1 cellular context compared by ENCODE assay signal in the genomic region with DNA sequence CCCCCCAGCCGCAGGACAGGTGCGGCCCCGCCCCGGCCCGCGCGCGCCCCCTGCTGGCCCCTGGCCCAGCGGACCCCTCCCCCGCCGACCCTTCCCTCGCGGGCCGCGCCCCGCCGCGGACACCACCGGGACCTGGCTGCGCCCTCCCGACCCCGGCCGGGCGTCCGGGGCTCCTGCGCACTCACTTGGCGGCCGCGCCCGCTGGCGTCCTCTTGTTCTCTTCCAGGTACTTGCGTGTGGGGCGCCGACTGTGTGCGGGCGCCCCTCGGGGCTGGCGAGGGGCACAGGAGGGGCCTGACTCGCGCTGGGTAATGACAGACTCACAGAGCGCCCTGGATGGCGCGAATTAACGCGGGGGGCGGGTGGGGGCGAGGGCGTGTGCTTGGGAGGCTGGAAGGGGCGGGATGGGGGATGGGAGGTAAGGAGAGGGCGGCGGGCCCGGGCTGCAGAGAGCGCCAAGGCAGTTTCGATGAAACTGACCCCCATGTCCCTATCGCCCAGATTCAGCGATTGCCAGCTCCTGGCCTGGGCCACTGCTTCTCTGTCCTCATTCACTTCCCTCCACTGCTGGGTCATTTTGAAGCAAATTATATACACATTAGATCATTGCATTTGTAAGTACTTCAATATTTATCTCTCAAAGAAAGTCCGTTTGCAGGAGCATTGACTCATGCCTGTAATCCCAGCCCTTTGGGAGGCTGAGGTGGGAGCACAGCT.
A peak's percentile ranks its signal among the peaks of the same experiment; 100 is the strongest.
TF ChIP-seq lines count a peak whose summit lies in the region.

No MANE protein-coding gene starts in this region.

TF ChIP-seq in K562, 482 proteins besides CTCF, POLR2A, EP300 and RAD21 (continued from another document and continues in another):
- TF ChIP-seq CBX2 (IDR thresholded peaks at IDR 0.05; ENCODE audit: insufficient read depth, low read length, poor library complexity, severe bottlenecking) (no peak), RUNX1 (IDR thresholded peaks at IDR 0.05; ENCODE audit: low read depth) (no peak), RCOR1 (IDR thresholded peaks at IDR 0.05; ENCODE audit: borderline replicate concordance in 1 of 2, low read depth in 2 of 2, low read length in 2 of 2) (no peak), TOE1 (IDR thresholded peaks at IDR 0.05; ENCODE audit: borderline replicate concordance) (no peak), TOE1 (CRISPR knock-in tag; IDR thresholded peaks at IDR 0.05; ENCODE audit: borderline replicate concordance, low read depth) (no peak), ZNF232 (CRISPR knock-in tag; IDR thresholded peaks at IDR 0.05) (no peak), ZNF282 (CRISPR knock-in tag; IDR thresholded peaks at IDR 0.05) (no peak), ZNF830 (CRISPR knock-in tag; IDR thresholded peaks at IDR 0.05) (no peak), FOSL1 (tag; conservative IDR thresholded peaks at IDR 0.05) (0 out of 2 replicates have a peak, but pooled peaks have one; percentile 14), NFE2 (IDR thresholded peaks at IDR 0.05; ENCODE audit: low read depth) (no peak), POLR2AphosphoS5 (IDR thresholded peaks at IDR 0.05; ENCODE audit: control insufficient read depth, insufficient read depth, low read depth, low read length) (0 out of 2 replicates have a peak, but pooled peaks have one; percentile 17), RBM39 (optimal IDR thresholded peaks at IDR 0.05; ENCODE audit: low read depth, low read length) (no peak), HMG20B (CRISPR knock-in tag; IDR thresholded peaks at IDR 0.05) (no peak), ZBTB49 (CRISPR knock-in tag; IDR thresholded peaks at IDR 0.05; ENCODE audit: borderline replicate concordance) (no peak), PHF8 (IDR thresholded peaks at IDR 0.05; ENCODE audit: borderline replicate concordance, low read length) (peak; percentile 55; the same call in 1 of the 2 replicates), CCNT2 (IDR thresholded peaks at IDR 0.05; ENCODE audit: borderline replicate concordance, extremely low read depth, insufficient read length, low read depth, low read length) (peak; percentile 52), NONO (IDR thresholded peaks at IDR 0.05; ENCODE audit: low read depth in 2 of 2, low read length in 1 of 2) (peak in 1 of 2 experiments; percentile 39; a peak in 1 of 4 replicates), KDM2B (CRISPR knock-in tag; IDR thresholded peaks at IDR 0.05) (no peak), ZBTB34 (CRISPR knock-in tag; IDR thresholded peaks at IDR 0.05) (no peak), DPF2 (IDR thresholded peaks at IDR 0.05) (no peak), PTRF (tag; IDR thresholded peaks at IDR 0.05) (no peak), SMARCE1 (IDR thresholded peaks at IDR 0.05) (no peak), MEIS2 (IDR thresholded peaks at IDR 0.05; ENCODE audit: partially characterized antibody) (no peak), IFI16 (CRISPR knock-in tag; IDR thresholded peaks at IDR 0.05) (no peak), ZBTB40 (IDR thresholded peaks at IDR 0.05) (no peak), ZBTB40 (CRISPR knock-in tag; IDR thresholded peaks at IDR 0.05) (no peak), GABPB2 (CRISPR knock-in tag; conservative IDR thresholded peaks at IDR 0.05) (no peak), CTBP1 (IDR thresholded peaks at IDR 0.05; ENCODE audit: borderline replicate concordance) (peak; percentile 38; the same call in 1 of the 2 replicates)
- TF ChIP-seq, protein P1, sequence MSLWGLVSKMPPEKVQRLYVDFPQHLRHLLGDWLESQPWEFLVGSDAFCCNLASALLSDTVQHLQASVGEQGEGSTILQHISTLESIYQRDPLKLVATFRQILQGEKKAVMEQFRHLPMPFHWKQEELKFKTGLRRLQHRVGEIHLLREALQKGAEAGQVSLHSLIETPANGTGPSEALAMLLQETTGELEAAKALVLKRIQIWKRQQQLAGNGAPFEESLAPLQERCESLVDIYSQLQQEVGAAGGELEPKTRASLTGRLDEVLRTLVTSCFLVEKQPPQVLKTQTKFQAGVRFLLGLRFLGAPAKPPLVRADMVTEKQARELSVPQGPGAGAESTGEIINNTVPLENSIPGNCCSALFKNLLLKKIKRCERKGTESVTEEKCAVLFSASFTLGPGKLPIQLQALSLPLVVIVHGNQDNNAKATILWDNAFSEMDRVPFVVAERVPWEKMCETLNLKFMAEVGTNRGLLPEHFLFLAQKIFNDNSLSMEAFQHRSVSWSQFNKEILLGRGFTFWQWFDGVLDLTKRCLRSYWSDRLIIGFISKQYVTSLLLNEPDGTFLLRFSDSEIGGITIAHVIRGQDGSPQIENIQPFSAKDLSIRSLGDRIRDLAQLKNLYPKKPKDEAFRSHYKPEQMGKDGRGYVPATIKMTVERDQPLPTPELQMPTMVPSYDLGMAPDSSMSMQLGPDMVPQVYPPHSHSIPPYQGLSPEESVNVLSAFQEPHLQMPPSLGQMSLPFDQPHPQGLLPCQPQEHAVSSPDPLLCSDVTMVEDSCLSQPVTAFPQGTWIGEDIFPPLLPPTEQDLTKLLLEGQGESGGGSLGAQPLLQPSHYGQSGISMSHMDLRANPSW (CRISPR knock-in tag; IDR thresholded peaks at IDR 0.05): no peak
- TF ChIP-seq, protein P2, sequence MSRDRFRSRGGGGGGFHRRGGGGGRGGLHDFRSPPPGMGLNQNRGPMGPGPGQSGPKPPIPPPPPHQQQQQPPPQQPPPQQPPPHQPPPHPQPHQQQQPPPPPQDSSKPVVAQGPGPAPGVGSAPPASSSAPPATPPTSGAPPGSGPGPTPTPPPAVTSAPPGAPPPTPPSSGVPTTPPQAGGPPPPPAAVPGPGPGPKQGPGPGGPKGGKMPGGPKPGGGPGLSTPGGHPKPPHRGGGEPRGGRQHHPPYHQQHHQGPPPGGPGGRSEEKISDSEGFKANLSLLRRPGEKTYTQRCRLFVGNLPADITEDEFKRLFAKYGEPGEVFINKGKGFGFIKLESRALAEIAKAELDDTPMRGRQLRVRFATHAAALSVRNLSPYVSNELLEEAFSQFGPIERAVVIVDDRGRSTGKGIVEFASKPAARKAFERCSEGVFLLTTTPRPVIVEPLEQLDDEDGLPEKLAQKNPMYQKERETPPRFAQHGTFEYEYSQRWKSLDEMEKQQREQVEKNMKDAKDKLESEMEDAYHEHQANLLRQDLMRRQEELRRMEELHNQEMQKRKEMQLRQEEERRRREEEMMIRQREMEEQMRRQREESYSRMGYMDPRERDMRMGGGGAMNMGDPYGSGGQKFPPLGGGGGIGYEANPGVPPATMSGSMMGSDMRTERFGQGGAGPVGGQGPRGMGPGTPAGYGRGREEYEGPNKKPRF (IDR thresholded peaks at IDR 0.05; ENCODE audit: low read depth, low read length): no peak
- TF ChIP-seq, protein P3, sequence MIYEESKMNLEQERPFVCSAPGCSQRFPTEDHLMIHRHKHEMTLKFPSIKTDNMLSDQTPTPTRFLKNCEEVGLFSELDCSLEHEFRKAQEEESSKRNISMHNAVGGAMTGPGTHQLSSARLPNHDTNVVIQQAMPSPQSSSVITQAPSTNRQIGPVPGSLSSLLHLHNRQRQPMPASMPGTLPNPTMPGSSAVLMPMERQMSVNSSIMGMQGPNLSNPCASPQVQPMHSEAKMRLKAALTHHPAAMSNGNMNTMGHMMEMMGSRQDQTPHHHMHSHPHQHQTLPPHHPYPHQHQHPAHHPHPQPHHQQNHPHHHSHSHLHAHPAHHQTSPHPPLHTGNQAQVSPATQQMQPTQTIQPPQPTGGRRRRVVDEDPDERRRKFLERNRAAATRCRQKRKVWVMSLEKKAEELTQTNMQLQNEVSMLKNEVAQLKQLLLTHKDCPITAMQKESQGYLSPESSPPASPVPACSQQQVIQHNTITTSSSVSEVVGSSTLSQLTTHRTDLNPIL (CRISPR knock-in tag; IDR thresholded peaks at IDR 0.05): no peak
- TF ChIP-seq, protein P4, sequence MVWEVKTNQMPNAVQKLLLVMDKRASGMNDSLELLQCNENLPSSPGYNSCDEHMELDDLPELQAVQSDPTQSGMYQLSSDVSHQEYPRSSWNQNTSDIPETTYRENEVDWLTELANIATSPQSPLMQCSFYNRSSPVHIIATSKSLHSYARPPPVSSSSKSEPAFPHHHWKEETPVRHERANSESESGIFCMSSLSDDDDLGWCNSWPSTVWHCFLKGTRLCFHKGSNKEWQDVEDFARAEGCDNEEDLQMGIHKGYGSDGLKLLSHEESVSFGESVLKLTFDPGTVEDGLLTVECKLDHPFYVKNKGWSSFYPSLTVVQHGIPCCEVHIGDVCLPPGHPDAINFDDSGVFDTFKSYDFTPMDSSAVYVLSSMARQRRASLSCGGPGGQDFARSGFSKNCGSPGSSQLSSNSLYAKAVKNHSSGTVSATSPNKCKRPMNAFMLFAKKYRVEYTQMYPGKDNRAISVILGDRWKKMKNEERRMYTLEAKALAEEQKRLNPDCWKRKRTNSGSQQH (CRISPR knock-in tag; IDR thresholded peaks at IDR 0.05): no peak
